In the genomic region with DNA sequence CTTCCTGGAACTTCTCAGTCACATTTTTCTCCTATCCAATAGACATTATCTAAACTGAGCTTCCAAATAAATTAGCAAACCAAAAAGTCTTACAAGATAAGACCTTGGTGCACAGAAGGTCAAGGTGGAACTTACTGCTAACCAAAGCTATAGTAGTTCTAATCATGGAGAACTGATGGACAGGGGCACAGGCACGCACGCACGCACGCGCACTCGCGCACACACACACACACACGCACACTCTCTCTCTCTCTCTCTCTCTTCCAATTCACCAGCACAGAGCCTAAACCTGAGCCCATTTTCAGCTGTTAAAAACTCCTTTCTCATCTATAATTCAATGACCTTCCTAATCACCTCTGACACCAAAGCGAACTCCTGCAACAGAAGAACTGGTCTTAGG, we compare ENCODE assay signal across 25 cellular contexts. TPM values are rescaled to one million over a fixed set of nuclear protein-coding genes. Genes with fewer than 3 reads are reported as not detected.
"Had no signal": no experiment of that assay in that cellular context is flagged by ENCODE, and none has a peak within 500 bp of the region (broad histone marks: within the 10 kb centered on the region; RNA-seq: fewer than 3 reads in every experiment).

No MANE protein-coding gene starts in this region.

- ATAC-seq: foreskin keratinocyte; left colon; right lobe of liver; stimulated activated effector memory CD8-positive, alpha-beta T cell treated with anti-CD3 and anti-CD28 coated beads, Interleukin-12 subunit alpha, Interleukin-12 subunit beta, amount 100 ng/mL, for 72 hours; stimulated activated naive CD8-positive, alpha-beta T cell treated with anti-CD3 and anti-CD28 coated beads, Interleukin-15, amount 100 ng/mL, for 72 hours had no signal

- H3K9me3 ChIP-seq: right lobe of liver, testis had no signal

- H3K27ac Mint-ChIP-seq: activated naive CD8-positive, alpha-beta T cell treated with anti-CD3 and anti-CD28 coated beads for 36 hours; dendritic cell treated with granulocyte-macrophage colony-stimulating factor and Interleukin-4, amounts not matched to agents 40 ng/mL and 50 ng/mL, for 4 days; nephron; stimulated activated effector memory CD8-positive, alpha-beta T cell treated with anti-CD3 and anti-CD28 coated beads, Interleukin-12 subunit alpha, Interleukin-12 subunit beta, amount 100 ng/mL, for 72 hours; stimulated activated naive CD8-positive, alpha-beta T cell treated with anti-CD3 and anti-CD28 coated beads, Interleukin-15, amount 100 ng/mL, for 72 hours had no signal

- DNase-seq: activated CD4-positive, alpha-beta T cell treated with anti-CD3 and anti-CD28 coated beads, Interleukin-2, amount 50 U/mL, for 4 hours; activated CD8-positive, alpha-beta memory T cell treated with anti-CD3 and anti-CD28 coated beads, Interleukin-2, amount 50 U/mL, for 48 hours; activated naive CD4-positive, alpha-beta T cell treated with Interleukin-2 at 50 U/mL for 16 hours; activated naive CD8-positive, alpha-beta T cell treated with anti-CD3 and anti-CD28 coated beads for 36 hours; activated T-cell treated with anti-CD3 and anti-CD28 coated beads, Interleukin-2, amount 50 U/mL, for 48 hours; effector memory CD4-positive, alpha-beta T cell; foreskin keratinocyte; hippocampal formation; left colon; mesenchymal stem cell; nucleus accumbens; right lobe of liver; small intestine; stimulated activated CD4-positive, alpha-beta T cell treated with anti-CD3 and anti-CD28 coated beads, Interleukin-2, amount 100 ng/mL, for 24 hours; stimulated activated naive CD8-positive, alpha-beta T cell treated with anti-CD3 and anti-CD28 coated beads, Interleukin-15, amount 100 ng/mL, for 72 hours; T-helper 9 cell; testis had no signal

- H3K4me3 Mint-ChIP-seq: activated naive CD8-positive, alpha-beta T cell treated with anti-CD3 and anti-CD28 coated beads for 36 hours; dendritic cell treated with granulocyte-macrophage colony-stimulating factor and Interleukin-4, amounts not matched to agents 40 ng/mL and 50 ng/mL, for 4 days; nephron; stimulated activated effector memory CD8-positive, alpha-beta T cell treated with anti-CD3 and anti-CD28 coated beads, Interleukin-12 subunit alpha, Interleukin-12 subunit beta, amount 100 ng/mL, for 72 hours; stimulated activated naive CD8-positive, alpha-beta T cell treated with anti-CD3 and anti-CD28 coated beads, Interleukin-15, amount 100 ng/mL, for 72 hours had no signal

- H3K4me3 ChIP-seq: right lobe of liver, testis had no signal

- H3K27me3 ChIP-seq: foreskin keratinocyte, right lobe of liver, testis had no signal

- H3K36me3 ChIP-seq: right lobe of liver had no signal

- FAIRE-seq: small intestine had no signal

- H3K9me3 Mint-ChIP-seq: dendritic cell treated with granulocyte-macrophage colony-stimulating factor and Interleukin-4, amounts not matched to agents 40 ng/mL and 50 ng/mL, for 4 days had no signal

- H3K27ac ChIP-seq: foreskin keratinocyte, parathyroid adenoma, testis had no signal

- H3K4me1 Mint-ChIP-seq: activated naive CD8-positive, alpha-beta T cell treated with anti-CD3 and anti-CD28 coated beads for 36 hours; stimulated activated effector memory CD8-positive, alpha-beta T cell treated with anti-CD3 and anti-CD28 coated beads, Interleukin-12 subunit alpha, Interleukin-12 subunit beta, amount 100 ng/mL, for 72 hours; stimulated activated naive CD8-positive, alpha-beta T cell treated with anti-CD3 and anti-CD28 coated beads, Interleukin-15, amount 100 ng/mL, for 72 hours had no signal

- H3K4me1 ChIP-seq: parathyroid adenoma, right lobe of liver had no signal

- H3K36me3 Mint-ChIP-seq: activated naive CD8-positive, alpha-beta T cell treated with anti-CD3 and anti-CD28 coated beads for 36 hours; stimulated activated effector memory CD8-positive, alpha-beta T cell treated with anti-CD3 and anti-CD28 coated beads, Interleukin-12 subunit alpha, Interleukin-12 subunit beta, amount 100 ng/mL, for 72 hours had no signal

RNA-seq across cellular contexts. Expression of a gene that starts 7.5 kb away (rescaled TPM):
- total RNA-seq: activated CD8-positive, alpha-beta memory T cell treated with anti-CD3 and anti-CD28 coated beads for 36 hours; activated naive CD8-positive, alpha-beta T cell treated with anti-CD3 and anti-CD28 coated beads for 36 hours; mononuclear cell; myocyte; T-helper 1 cell treated with Interleukin-12 subunit alpha and Interleukin-12 subunit beta and Interleukin-4 antibody, amounts not matched to agents 30 ng/mL and 1 ng/mL, for 36 hours had no signal
